21 cellular contexts compared by ENCODE assay signal in the genomic region with DNA sequence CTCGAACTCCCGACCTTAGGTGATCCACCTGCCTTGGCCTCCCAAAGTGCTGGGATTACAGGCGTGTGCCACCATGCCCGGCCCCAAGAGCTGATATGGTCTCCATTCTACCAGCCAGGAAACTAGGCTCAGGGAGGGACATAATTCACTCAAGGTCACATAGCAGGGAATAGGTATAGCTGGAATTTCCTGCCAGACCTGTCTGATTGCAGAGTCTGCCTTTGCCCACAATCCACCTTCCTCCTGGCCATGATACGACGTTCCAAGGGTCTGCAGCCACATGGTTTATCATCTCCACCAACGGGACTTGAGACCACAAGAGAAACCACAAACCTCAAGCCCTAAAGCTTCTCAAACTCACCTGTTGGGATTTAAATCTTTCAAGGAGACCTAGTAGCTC. TPM values are rescaled to one million over a fixed set of nuclear protein-coding genes. Genes with fewer than 3 reads are reported as not detected.
DNase-seq lines count a peak whose midpoint lies in the region; ATAC-seq and TF ChIP-seq lines count a peak whose summit lies in the region.
"Had no signal": no experiment of that assay in that cellular context is flagged by ENCODE, and none has a peak within 500 bp of the region (broad histone marks: within the 10 kb centered on the region; RNA-seq: fewer than 3 reads in every experiment).

No MANE protein-coding gene starts in this region.

- no peak overlapping the region for H3K4me3 Mint-ChIP-seq in Calu3 (ENCODE audit: low read depth, unreplicated experiment)
- H3K4me3 Mint-ChIP-seq in T-cell = no peak overlapping the region
- H3K4me3 Mint-ChIP-seq: CD8-positive, alpha-beta memory T cell had no signal

- no TSS peak for BruUV-seq in Calu3 (replicated peaks; lab: Mats Ljungman, UMichigan)

- ATAC-seq in esophagus mucosa = peak; percentile 80
- no peak for ATAC-seq in HG03135 (IDR thresholded peaks at IDR 0.05; ENCODE audit: unreplicated experiment)
- no peak for ATAC-seq in T-cell (replicated peaks in 1 of 4)

- DNase-seq in Calu3 = peak; percentile 38
- DNase-seq in Jurkat, Clone E6-1 (ENCODE audit: low read depth, low spot score) = peak; percentile 34
- DNase-seq in trophoblast cell = peak; percentile 29 to 78
- DNase-seq in SW 1271 (lab: John Stamatoyannopoulos, UW) = no peak
- DNase-seq in T-cell = no peak
- DNase-seq: CD8-positive, alpha-beta memory T cell; GF-D8; Kasumi-1; NCI-H1417; NCI-H1694 treated with DMSO at 0.1 percent for 48 hours; NCI-H2107; NCI-H446 treated with DMSO at 0.1 percent for 48 hours; NCI-H526 treated with DMSO at 0.1 percent for 48 hours; OCI-M1; SHP77 treated with DMSO at 0.1 percent for 48 hours had no signal

- H4K91ac ChIP-seq in trophoblast cell (ENCODE audit: low read depth, low read length) = no peak overlapping the region

- no peak overlapping the region for H3K27ac ChIP-seq in trophoblast cell (ENCODE audit: low read depth, low read length)
- H3K27ac ChIP-seq: C4-2B, SK-N-MC had no signal

- H4K12ac ChIP-seq in trophoblast cell (ENCODE audit: low read depth, low read length) = no peak overlapping the region

- no peak overlapping the region for H3K4me3 ChIP-seq in Jurkat, Clone E6-1 (ENCODE audit: low read length)
- H3K4me3 ChIP-seq in trophoblast cell (ENCODE audit: low read depth, low read length) = no peak overlapping the region
- H3K4me3 ChIP-seq: SK-N-MC had no signal

- no peaks in the 10 kb centered on the region for H3K27me3 ChIP-seq in trophoblast cell (ENCODE audit: insufficient read depth, low read length)

- no peak for TF ChIP-seq CTCF in Calu3 (IDR thresholded peaks at IDR 0.05; ENCODE audit: unreplicated experiment)

- H3K4ac ChIP-seq in trophoblast cell (ENCODE audit: low read depth, low read length) = no peak overlapping the region

- POLR2A ChIA-PET in T-cell (lab: Charles Lee) = no interaction called here

- H3K9me3 ChIP-seq in trophoblast cell (ENCODE audit: insufficient read depth, low read depth, low read length) = peaks cover 2% of the 10 kb centered on the region

- no peak overlapping the region for H3K9ac ChIP-seq in trophoblast cell (ENCODE audit: low read length)

- H4K8ac ChIP-seq in trophoblast cell (ENCODE audit: low read depth, low read length) = no peak overlapping the region

- H3K79me2 ChIP-seq in trophoblast cell (ENCODE audit: control insufficient read depth, insufficient read depth, low read length, poor library complexity) = no peaks in the 10 kb centered on the region

- no peak overlapping the region for H2BK120ac ChIP-seq in trophoblast cell (ENCODE audit: insufficient read depth, low read length, poor library complexity)

- H3K23ac ChIP-seq in trophoblast cell (ENCODE audit: low read length) = no peak overlapping the region

- intact Hi-C loops in Calu3 (cut with micrococcal nuclease; ENCODE audit: unreplicated experiment) = no loop called here

- H2AFZ ChIP-seq in trophoblast cell (ENCODE audit: insufficient read depth, low read length, poor library complexity) = no peak overlapping the region

- H3K79me1 ChIP-seq in trophoblast cell (ENCODE audit: low read length) = no peaks in the 10 kb centered on the region

- H3K36me3 ChIP-seq in trophoblast cell (ENCODE audit: control insufficient read depth in 1 of 2, insufficient read depth in 2 of 2, low read length in 2 of 2) = no peaks in the 10 kb centered on the region

- H3K18ac ChIP-seq in trophoblast cell (ENCODE audit: low read length) = no peak overlapping the region

- no peak overlapping the region for H3K14ac ChIP-seq in trophoblast cell (ENCODE audit: low read length)

- H2AK5ac ChIP-seq in trophoblast cell (ENCODE audit: low read length) = no peak overlapping the region

- peaks cover 0 to 5% of the 10 kb centered on the region in 2 experiments for H3K4me1 ChIP-seq in trophoblast cell (ENCODE audit: control insufficient read depth in 1 of 2, insufficient read depth in 2 of 2, low read length in 2 of 2)

- no peak overlapping the region for H2BK5ac ChIP-seq in trophoblast cell (ENCODE audit: low read depth, low read length, poor library complexity)

- H3K4me1 Mint-ChIP-seq in Calu3 (ENCODE audit: low read depth, unreplicated experiment) = peaks cover 24% of the 10 kb centered on the region
- H3K4me1 Mint-ChIP-seq in T-cell = no peaks in the 10 kb centered on the region
- H3K4me1 Mint-ChIP-seq: CD8-positive, alpha-beta memory T cell had no signal

- H3K27me3 Mint-ChIP-seq in Calu3 (ENCODE audit: unreplicated experiment) (peaks cover 32% of the 10 kb centered on the region), T-cell (peaks cover 36 to 46% of the 10 kb centered on the region in 2 donors)

- H3K9me3 Mint-ChIP-seq in Calu3 (ENCODE audit: low read depth, unreplicated experiment) (peaks cover 2% of the 10 kb centered on the region), T-cell (peaks cover 0 to 8% (median 2%) of the 10 kb centered on the region in 3 donors)

- H3K36me3 Mint-ChIP-seq in Calu3 (ENCODE audit: insufficient read depth, unreplicated experiment) (peaks cover 10% of the 10 kb centered on the region), T-cell (no peaks in the 10 kb centered on the region)

- WGBS in trophoblast cell (ENCODE audit: extremely low coverage, insufficient coverage, insufficient read length) = no CpG with 5 or more reads among the region's 7 CpGs

- no peak overlapping the region for H2BK12ac ChIP-seq in trophoblast cell (ENCODE audit: low read length)

- CTCF ChIA-PET in Calu3 (lab: Charles Lee) = no interaction called here
- CTCF ChIA-PET in T-cell (lab: Charles Lee) = interaction anchor here in 1 of 2 donors (0.5 kb wide), 1 partner anchor 314 kb away, joined by 3 read pairs; no protein-coding TSS in a partner anchor

- H3K4me2 ChIP-seq in trophoblast cell (ENCODE audit: low read length) = no peak overlapping the region

- H3K27ac Mint-ChIP-seq in Calu3 (ENCODE audit: unreplicated experiment) (no peak overlapping the region), T-cell (no peak overlapping the region)
- H3K27ac Mint-ChIP-seq: CD8-positive, alpha-beta memory T cell had no signal

RNA-seq across cellular contexts. Expression of a gene that starts 32.0 kb away (rescaled TPM):
- total RNA-seq in Calu3 (2022) = not detected in 2 replicates
- polyA plus RNA-seq in Jurkat, Clone E6-1 (2012; ENCODE audit: insufficient read depth, insufficient read length) = not detected
- total RNA-seq in esophagus mucosa = not detected
- not detected in 2 replicates for polyA plus RNA-seq in trophoblast cell (2013)
- not detected for total RNA-seq in T-cell
- total RNA-seq: CD8-positive, alpha-beta memory T cell; MCF 10A; RPMI7951 had no signal
- polyA plus RNA-seq: CD8-positive, alpha-beta memory T cell had no signal

Comparison
In these comparisons a context has a peak if more than half of its experiments do, and no peak if none do; other contexts are left out.
1. DNase-seq: peak in Calu3 (single experiment), Jurkat, Clone E6-1 (single experiment) and trophoblast cell (2 of 2); none in SW 1271 (0 of 2) and T-cell (0 of 34).